In genomic region chr21:29309703-29310102, GRCh38 we compare ENCODE assay signal across 9 cellular contexts.
"Had no signal": no experiment of that assay in that cellular context is flagged by ENCODE, and none has a peak within 500 bp of the region (broad histone marks: within the 10 kb centered on the region; RNA-seq: fewer than 3 reads in every experiment).

No MANE protein-coding gene starts in this region.

- H3K4me3 Mint-ChIP-seq: H9, IgD-negative memory B cell had no signal

- FAIRE-seq: H54, HepG2 had no signal

- H3K4me3 ChIP-seq: GM23248 had no signal

- H2AFZ ChIP-seq: GM23248 had no signal

- ATAC-seq: HepG2 had no signal

- DNase-seq: GM23248, GOT3, H9, HCEC 1CT, KG1 had no signal

- H3K9ac ChIP-seq: GM23248 had no signal

- H3K9me3 Mint-ChIP-seq: H9 had no signal

- H3K27ac ChIP-seq: GM23248, HL-60 had no signal

- H3K27me3 Mint-ChIP-seq: IgD-negative memory B cell had no signal
